8 cellular contexts compared by ENCODE assay signal in genomic region chr22:30305906-30306628, GRCh38. TPM values are rescaled to one million over a fixed set of nuclear protein-coding genes. Genes with fewer than 3 reads are reported as not detected.
DNase-seq lines count a peak whose midpoint lies in the region; ATAC-seq and TF ChIP-seq lines count a peak whose summit lies in the region.

No MANE protein-coding gene starts in this region.

- peak overlapping the region; percentile 96 for H3K27ac Mint-ChIP-seq in activated naive CD8-positive, alpha-beta T cell treated with anti-CD3 and anti-CD28 coated beads for 36 hours

- peaks cover 100% of the 10 kb centered on the region for H3K4me1 ChIP-seq in left ventricle myocardium inferior
- H3K4me1 ChIP-seq in lung (ENCODE audit: control insufficient read depth in 2 of 2, insufficient read depth in 2 of 2, low read length in 2 of 2): peaks cover 24 to 62% of the 10 kb centered on the region in 2 donors
- peaks cover 4 to 31% of the 10 kb centered on the region in 2 donors for H3K4me1 ChIP-seq in uterus

- peaks cover 97% of the 10 kb centered on the region for H3K4me1 Mint-ChIP-seq in activated naive CD8-positive, alpha-beta T cell treated with anti-CD3 and anti-CD28 coated beads for 36 hours

- H3K36me3 ChIP-seq in left ventricle myocardium inferior (peaks cover 15% of the 10 kb centered on the region), lung (ENCODE audit: control insufficient read depth in 2 of 2, insufficient read depth in 2 of 2, low read length in 2 of 2) (peaks cover 0 to 2% of the 10 kb centered on the region in 2 donors), uterus (no peaks in the 10 kb centered on the region)

- no peak for DNase-seq in left ventricle myocardium inferior
- no peak for DNase-seq in left ventricle myocardium superior
- no peak for DNase-seq in activated naive CD8-positive, alpha-beta T cell treated with anti-CD3 and anti-CD28 coated beads for 36 hours
- DNase-seq in lung (ENCODE audit: low spot score): no peak
- no peak for DNase-seq in uterus
- no peak for DNase-seq in occipital lobe (lab: John Stamatoyannopoulos, UW)
- no peak for DNase-seq in DMS53 (lab: John Stamatoyannopoulos, UW)

- 42% methylated on average over 3 of the region's 3 CpGs for WGBS in lung, 2 donors

- H3K27ac ChIP-seq in left ventricle myocardium inferior (replicated peaks) (peak overlapping the region; percentile 87), lung (ENCODE audit: low read depth in 1 of 2, low read length in 1 of 2) (peak overlapping the region; percentile 67 to 95), uterus (peak overlapping the region; percentile 73 to 76)

- ATAC-seq in left ventricle myocardium superior (no peak), lung (ENCODE audit: insufficient read depth, low FRiP score) (no peak), GM19351 (IDR thresholded peaks at IDR 0.05; ENCODE audit: unreplicated experiment) (no peak)

- H3K36me3 Mint-ChIP-seq in activated naive CD8-positive, alpha-beta T cell treated with anti-CD3 and anti-CD28 coated beads for 36 hours: peaks cover 24% of the 10 kb centered on the region

- H3K9me3 ChIP-seq in left ventricle myocardium inferior (replicated peaks) (no peaks in the 10 kb centered on the region), lung (ENCODE audit: control insufficient read depth in 2 of 2, insufficient read depth in 1 of 2, low read length in 1 of 2) (no peaks in the 10 kb centered on the region), uterus (no peaks in the 10 kb centered on the region)

- H3K27me3 Mint-ChIP-seq in activated naive CD8-positive, alpha-beta T cell treated with anti-CD3 and anti-CD28 coated beads for 36 hours: no peaks in the 10 kb centered on the region

- no peak for TF ChIP-seq POLR2A in uterus (IDR thresholded peaks at IDR 0.05)

- peak overlapping the region; percentile 63 for H3K4me3 Mint-ChIP-seq in activated naive CD8-positive, alpha-beta T cell treated with anti-CD3 and anti-CD28 coated beads for 36 hours

- peak overlapping the region; percentile 30 for H3K4me3 ChIP-seq in left ventricle myocardium inferior
- no peak overlapping the region for H3K4me3 ChIP-seq in lung
- H3K4me3 ChIP-seq in uterus: no peak overlapping the region

- H3K27me3 ChIP-seq in left ventricle myocardium inferior (ENCODE audit: low read depth): no peaks in the 10 kb centered on the region
- H3K27me3 ChIP-seq in lung (ENCODE audit: control insufficient read depth, insufficient read depth): no peaks in the 10 kb centered on the region
- H3K27me3 ChIP-seq in uterus: no peaks in the 10 kb centered on the region

- TF ChIP-seq CTCF in left ventricle myocardium inferior (IDR thresholded peaks at IDR 0.05; ENCODE audit: borderline replicate concordance) (no peak), lung (IDR thresholded peaks at IDR 0.05; ENCODE audit: control extremely low read depth, extremely low read depth) (no peak), uterus (IDR thresholded peaks at IDR 0.05) (no peak)

- no peaks in the 10 kb centered on the region for H3K9me3 Mint-ChIP-seq in activated naive CD8-positive, alpha-beta T cell treated with anti-CD3 and anti-CD28 coated beads for 36 hours

- intact Hi-C loops in left ventricle myocardium inferior (cut with micrococcal nuclease) (no loop called here), left ventricle myocardium superior (cut with micrococcal nuclease) (no loop called here), uterus (cut with DNase I; ENCODE audit: low total_unique reads) (no loop called here)

RNA-seq across cellular contexts. Expression of gene CASTOR1, which starts 16.8 kb away (rescaled TPM):
- total RNA-seq in left ventricle myocardium inferior: 6.5 TPM
- total RNA-seq in left ventricle myocardium superior: 7.6 TPM
- total RNA-seq in activated naive CD8-positive, alpha-beta T cell treated with anti-CD3 and anti-CD28 coated beads for 36 hours: 1 to 10 TPM; 2.8 to 3.5 TPM
- 10 to 100 TPM; 12.6 to 26.5 TPM for total RNA-seq in lung
- polyA plus RNA-seq in lung: 10 to 100 TPM; 14.1 to 16.5 TPM
- total RNA-seq in uterus: 10 to 100 TPM; 15.8 to 67.1 (median 27.7) TPM
- total RNA-seq in occipital lobe: 2.7 TPM

RNA-seq across cellular contexts. Expression of gene TBC1D10A, which starts 20.7 kb away (rescaled TPM):
- total RNA-seq in left ventricle myocardium inferior (5.8 TPM), left ventricle myocardium superior (6.2 TPM), lung (10 to 100 TPM; 25.9 to 36.4 TPM), uterus (10 to 100 TPM in 2 of 4 donors, 1 to 10 TPM in 2; 2.8 to 33.6 (median 10.0) TPM), occipital lobe (10.0 TPM)
- 10 to 100 TPM; 13.0 to 14.4 TPM for total RNA-seq in activated naive CD8-positive, alpha-beta T cell treated with anti-CD3 and anti-CD28 coated beads for 36 hours
- polyA plus RNA-seq in lung: 10 to 100 TPM; 15.0 to 27.3 TPM

RNA-seq across cellular contexts. Expression of gene OSM, which starts 39.4 kb away (rescaled TPM):
- not detected for total RNA-seq in left ventricle myocardium inferior
- total RNA-seq in left ventricle myocardium superior: not detected
- 10 to 100 TPM; 47.9 to 50.7 TPM for total RNA-seq in activated naive CD8-positive, alpha-beta T cell treated with anti-CD3 and anti-CD28 coated beads for 36 hours
- total RNA-seq in lung: 1 to 10 TPM; 1.8 to 3.3 TPM
- polyA plus RNA-seq in lung: 10 to 100 TPM in 1 of 2 donors, under 1 TPM in 1; 0.57 to 33.2 TPM
- 1 to 10 TPM in 1 of 4 donors, under 1 TPM in 2, not detected in 1; 0.76 to 8.8 (median 0.76) TPM for total RNA-seq in uterus
- total RNA-seq in occipital lobe: 0.31 TPM

RNA-seq across cellular contexts. Expression of gene SF3A1, which starts 50.6 kb away (rescaled TPM):
- total RNA-seq in left ventricle myocardium inferior (89.2 TPM), left ventricle myocardium superior (104 TPM), lung (100 to 1,000 TPM in 1 of 2 donors, 10 to 100 TPM in 1; 52.8 to 157 TPM), uterus (100 to 1,000 TPM in 1 of 4 donors, 10 to 100 TPM in 3; 19.5 to 185 (median 40.2) TPM), occipital lobe (16.1 TPM)
- total RNA-seq in activated naive CD8-positive, alpha-beta T cell treated with anti-CD3 and anti-CD28 coated beads for 36 hours: 100 to 1,000 TPM; 243 to 244 TPM
- polyA plus RNA-seq in lung: 10 to 100 TPM; 15.8 to 37.4 TPM

RNA-seq across cellular contexts. Expression of gene CCDC157, which starts 50.7 kb away (rescaled TPM):
- total RNA-seq in left ventricle myocardium inferior: 0.58 TPM
- 0.37 TPM for total RNA-seq in left ventricle myocardium superior
- total RNA-seq in activated naive CD8-positive, alpha-beta T cell treated with anti-CD3 and anti-CD28 coated beads for 36 hours: 1 to 10 TPM; 2.5 to 2.6 TPM
- total RNA-seq in lung: 10 to 100 TPM; 10.9 to 11.9 TPM
- 1 to 10 TPM; 4.1 to 6.0 TPM for polyA plus RNA-seq in lung
- total RNA-seq in uterus: 1 to 10 TPM in 3 of 4 donors, not detected in 1; 2.9 to 6.8 (median 4.6) TPM
- total RNA-seq in occipital lobe: 5.6 TPM

Comparison
In these comparisons a context has a peak if more than half of its experiments do, and no peak if none do; other contexts are left out.
1. RNA of gene OSM, which starts 39.4 kb away (total RNA-seq): 47.9 to 50.7 TPM in activated naive CD8-positive, alpha-beta T cell treated with anti-CD3 and anti-CD28 coated beads for 36 hours; 1.8 to 3.3 TPM in lung, 0.76 to 8.8 TPM in uterus, 0.31 TPM in occipital lobe (single experiment), not detected in left ventricle myocardium superior (single experiment) and not detected in left ventricle myocardium inferior (single experiment); every median in the first group is over 4 times any median in the second.
2. Peak in every context shown above with its lines, with median percentiles within 50 percentile points of each other: H3K27ac ChIP-seq.